In genomic region chr12:63997198-63997597, GRCh38 we compare ENCODE assay signal across 1 cellular context.
TF ChIP-seq lines count a peak whose summit lies in the region.

No MANE protein-coding gene starts in this region.

TF ChIP-seq in A549, 52 proteins besides CTCF, POLR2A, EP300 and RAD21 (continued from another document):
- no peak for TF ChIP-seq REST (IDR thresholded peaks at IDR 0.05)
